Comparison of ENCODE assay signal across 9 cellular contexts in the genomic region with DNA sequence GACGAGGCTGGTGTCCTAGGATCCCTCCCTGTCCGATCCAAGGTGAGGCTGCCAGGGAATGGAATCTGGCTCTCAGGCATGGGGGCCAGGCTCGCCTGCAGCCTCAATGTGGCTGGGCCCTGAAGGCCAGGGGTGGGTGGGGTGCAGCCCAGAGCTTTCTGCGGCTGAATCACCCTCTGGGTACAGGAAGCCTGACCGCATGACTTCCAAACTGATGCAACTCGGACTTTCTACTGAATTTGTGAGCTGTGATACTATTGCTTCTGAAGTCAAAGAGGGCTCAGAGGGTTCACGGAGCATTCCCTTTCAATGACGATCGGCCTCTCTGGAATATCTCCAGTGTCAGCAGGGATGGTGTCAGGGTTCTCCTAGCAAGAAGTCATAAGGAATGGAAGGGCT.
DNase-seq lines count a peak whose midpoint lies in the region; TF ChIP-seq lines count a peak whose summit lies in the region.
"Had no signal": no experiment of that assay in that cellular context is flagged by ENCODE, and none has a peak within 500 bp of the region (broad histone marks: within the 10 kb centered on the region; RNA-seq: fewer than 3 reads in every experiment).

No MANE protein-coding gene starts in this region.

- intact Hi-C loops in esophagus muscularis mucosa (cut with DNase I), result no loop called here

- TF ChIP-seq EP300 in esophagus muscularis mucosa (IDR thresholded peaks at IDR 0.05), result no peak

- TF ChIP-seq CTCF in esophagus muscularis mucosa (IDR thresholded peaks at IDR 0.05) (no peak), neutrophil (IDR thresholded peaks at IDR 0.05) (no peak)

- H3K36me3 ChIP-seq in esophagus muscularis mucosa (no peaks in the 10 kb centered on the region), neutrophil (no peaks in the 10 kb centered on the region)

- H3K27ac ChIP-seq in esophagus muscularis mucosa (replicated peaks in 1 of 4) (peak overlapping the region; percentile 72 to 78 (median 74)), neutrophil (peak overlapping the region; percentile 93)

- no peak for TF ChIP-seq POLR2A in esophagus muscularis mucosa (IDR thresholded peaks at IDR 0.05; ENCODE audit: low read depth)

- peak; percentile 85 for DNase-seq in AG20443 (ENCODE audit: low spot score)
- peak; percentile 63 for DNase-seq in NOMO-1 treated with dmso at 0.1 percent for 144 hours (lab: John Stamatoyannopoulos, UW; ENCODE audit: unreplicated experiment)
- no peak for DNase-seq in esophagus muscularis mucosa (ENCODE audit: extremely low spot score)
- no peak for DNase-seq in D341Med (ENCODE audit: low spot score)
- no peak for DNase-seq in hippocampal formation (lab: John Stamatoyannopoulos, UW)
- DNase-seq in germinal center (ENCODE audit: low spot score), result no peak
- DNase-seq in middle frontal gyrus (ENCODE audit: extremely low spot score, low spot score), result no peak

- H3K4me3 ChIP-seq in esophagus muscularis mucosa, result no peak overlapping the region
- peak overlapping the region in 1 of 2 experiments; percentile 10 for H3K4me3 ChIP-seq in neutrophil (ENCODE audit: low read depth in 1 of 2, low read length in 1 of 2)
- H3K4me3 ChIP-seq: K562 had no signal

- H3K9me3 ChIP-seq in esophagus muscularis mucosa, result no peaks in the 10 kb centered on the region
- H3K9me3 ChIP-seq in neutrophil, result no peaks in the 10 kb centered on the region

- peaks cover 26 to 50% (median 33%) of the 10 kb centered on the region in 4 donors for H3K4me1 ChIP-seq in esophagus muscularis mucosa
- H3K4me1 ChIP-seq in neutrophil (ENCODE audit: control insufficient read depth in 1 of 2, insufficient read depth in 1 of 2, low read depth in 1 of 2, low read length in 1 of 2), result peaks cover 62 to 63% of the 10 kb centered on the region in 2 experiments

- H3K27me3 ChIP-seq in esophagus muscularis mucosa (no peaks in the 10 kb centered on the region), neutrophil (no peaks in the 10 kb centered on the region)

- WGBS in esophagus muscularis mucosa, result 48% methylated on average over 9 of the region's 9 CpGs

Comparison
In these comparisons a context has a peak if more than half of its experiments do, and no peak if none do; other contexts are left out.
1. DNase-seq: peak in AG20443 (single experiment) and NOMO-1 treated with dmso at 0.1 percent for 144 hours (single experiment); none in esophagus muscularis mucosa (single experiment), D341Med (single experiment), hippocampal formation (0 of 2), germinal center (single experiment) and middle frontal gyrus (single experiment).